9 cellular contexts compared by ENCODE assay signal in genomic region chr19:44644391-44645016, GRCh38. TPM values are rescaled to one million over a fixed set of nuclear protein-coding genes. Genes with fewer than 3 reads are reported as not detected.
A peak's percentile ranks its signal among the peaks of the same experiment; 100 is the strongest.
DNase-seq lines count a peak whose midpoint lies in the region; ATAC-seq, FAIRE-seq and TF ChIP-seq lines count a peak whose summit lies in the region.
"Had no signal": no experiment of that assay in that cellular context is flagged by ENCODE, and none has a peak within 500 bp of the region (broad histone marks: within the 10 kb centered on the region; RNA-seq: fewer than 3 reads in every experiment).

No MANE protein-coding gene starts in this region.

- peak overlapping the region; percentile 70 for H3K4me3 ChIP-seq in HUES48 (ENCODE audit: low read depth, low read length)
- H3K4me3 ChIP-seq in pancreas = peak overlapping the region; percentile 63 to 85 (median 76)

- H3K4me1 ChIP-seq in HUES48 (ENCODE audit: control insufficient read depth, insufficient read depth, low read length) (no peaks in the 10 kb centered on the region), pancreas (peaks cover 0 to 4% (median 0%) of the 10 kb centered on the region in 3 donors)

- H3K4me3 Mint-ChIP-seq in activated B cell treated with CpG ODN at 0.5 μM for 24 hours = peak overlapping the region; percentile 44

- H3K36me3 ChIP-seq in HUES48 (ENCODE audit: control insufficient read depth, insufficient read depth, low read length) = peaks cover 20% of the 10 kb centered on the region
- no peaks in the 10 kb centered on the region for H3K36me3 ChIP-seq in pancreas

- 3% methylated on average over 14 of the region's 14 CpGs for WGBS in pancreas, 2 donors

- ATAC-seq in activated B cell treated with CpG ODN at 0.5 μM for 24 hours (ENCODE audit: low read depth) (no peak), pancreas (peak; percentile 60 to 77 (median 66)), GM18873 (IDR thresholded peaks at IDR 0.05; ENCODE audit: low FRiP score, unreplicated experiment) (no peak)

- H3K27me3 ChIP-seq in HUES48 (ENCODE audit: control insufficient read depth, insufficient read depth, low read length) = peaks cover 12% of the 10 kb centered on the region; the same call in 1 of the 2 replicates
- H3K27me3 ChIP-seq in pancreas = no peaks in the 10 kb centered on the region

- H3K9me3 Mint-ChIP-seq in activated B cell treated with CpG ODN at 0.5 μM for 24 hours = no peaks in the 10 kb centered on the region

- H3K36me3 Mint-ChIP-seq in activated B cell treated with CpG ODN at 0.5 μM for 24 hours (ENCODE audit: low read depth) = no peaks in the 10 kb centered on the region

- peak overlapping the region; percentile 60; the same call in 1 of the 2 replicates for H3K9ac ChIP-seq in HUES48 (ENCODE audit: low read depth, low read length)

- DNase-seq in DMS 273 treated with DMSO at 0.1 percent for 48 hours (lab: John Stamatoyannopoulos, UW) = peak; percentile 29
- no peak for DNase-seq in activated B cell treated with CpG ODN at 0.5 μM for 24 hours
- peak; percentile 42 to 58 for DNase-seq in frontal cortex (ENCODE audit: low spot score in 2 of 2)
- peak in 4 of 6 donors; percentile 40 to 50 (median 44) for DNase-seq in pancreas
- DNase-seq in activated gamma-delta T cell treated with Interleukin-2 at 50 U/mL for 16 hours = no peak
- no peak for DNase-seq in medulla oblongata (ENCODE audit: extremely low spot score)

- CTCF ChIA-PET in activated B cell treated with CpG ODN at 0.5 μM for 24 hours (lab: Charles Lee) = no interaction called here

- H3K27ac Mint-ChIP-seq in activated B cell treated with CpG ODN at 0.5 μM for 24 hours = no peak overlapping the region

- FAIRE-seq in frontal cortex (lab: Jason Lieb, UNC) (no peak), pancreas (lab: Jason Lieb, UNC) (no peak)

- H3K27ac ChIP-seq in HUES48 (ENCODE audit: low read depth, low read length) = peak overlapping the region; percentile 61
- peak overlapping the region; percentile 69 to 94 (median 84) for H3K27ac ChIP-seq in pancreas

- POLR2A ChIA-PET in activated B cell treated with CpG ODN at 0.5 μM for 24 hours (lab: Charles Lee) = interaction anchor here (0.5 kb wide), 1 partner anchor 898 kb away, joined by 3 read pairs; no protein-coding TSS in a partner anchor

- intact Hi-C loops in activated B cell treated with CpG ODN at 0.5 μM for 24 hours (cut with micrococcal nuclease) = no loop called here
- intact Hi-C loops in pancreas (cut with DNase I) = no loop called here

- TF ChIP-seq CTCF in activated B cell treated with CpG ODN at 0.5 μM for 24 hours (IDR thresholded peaks at IDR 0.05) = no peak
- no peak for TF ChIP-seq CTCF in pancreas (IDR thresholded peaks at IDR 0.05)

- no peaks in the 10 kb centered on the region for H3K9me3 ChIP-seq in HUES48 (ENCODE audit: control insufficient read depth, insufficient read depth, low read length)
- no peaks in the 10 kb centered on the region for H3K9me3 ChIP-seq in pancreas

- peaks cover 5% of the 10 kb centered on the region for H3K4me1 Mint-ChIP-seq in activated B cell treated with CpG ODN at 0.5 μM for 24 hours

- peaks cover 33% of the 10 kb centered on the region for H3K27me3 Mint-ChIP-seq in activated B cell treated with CpG ODN at 0.5 μM for 24 hours

RNA-seq across cellular contexts. Expression of gene PVR, which starts 0.8 kb away (rescaled TPM):
- total RNA-seq in activated B cell treated with CpG ODN at 0.5 μM for 24 hours (0.10 TPM in 1 of 2 replicates, not detected in the other), frontal cortex (23.2 TPM), pancreas (10 to 100 TPM in 5 of 6 donors, 1 to 10 TPM in 1; 9.3 to 19.8 (median 14.8) TPM)
- 10 to 100 TPM; 25.2 to 28.8 TPM for polyA plus RNA-seq in pancreas

RNA-seq across cellular contexts. Expression of gene CEACAM19, which starts 26.8 kb away (rescaled TPM):
- total RNA-seq in activated B cell treated with CpG ODN at 0.5 μM for 24 hours = not detected in 2 replicates
- total RNA-seq in frontal cortex = 0.82 TPM
- 1 to 10 TPM; 2.4 to 6.4 (median 4.0) TPM for total RNA-seq in pancreas
- 10 to 100 TPM; 20.6 to 27.7 TPM for polyA plus RNA-seq in pancreas

RNA-seq across cellular contexts. Expression of gene IGSF23, which starts 31.1 kb away (rescaled TPM):
- total RNA-seq in activated B cell treated with CpG ODN at 0.5 μM for 24 hours (not detected in 2 replicates), frontal cortex (not detected), pancreas (1 to 10 TPM in 4 of 6 donors, under 1 TPM in 2; 0.43 to 1.3 (median 1.3) TPM)
- 1 to 10 TPM; 1.1 TPM for polyA plus RNA-seq in pancreas
- total RNA-seq: T-helper 2 cell treated with Interferon-gamma antibody and Interleukin-4, amounts not matched to agents 100 ng/mL and 5 ng/mL, for 36 hours had no signal

RNA-seq across cellular contexts. Expression of gene CEACAM16, which starts 54.4 kb away (rescaled TPM):
- not detected in 2 replicates for total RNA-seq in activated B cell treated with CpG ODN at 0.5 μM for 24 hours
- not detected for total RNA-seq in frontal cortex
- total RNA-seq in pancreas = 1 to 10 TPM in 1 of 6 donors, under 1 TPM in 3, not detected in 2; 0.16 to 1.0 (median 0.31) TPM
- polyA plus RNA-seq in pancreas = under 1 TPM in 1 of 2 donors, not detected in 1; 0.57 TPM
- total RNA-seq: T-helper 2 cell treated with Interferon-gamma antibody and Interleukin-4, amounts not matched to agents 100 ng/mL and 5 ng/mL, for 36 hours had no signal

Comparison
In these comparisons a context has a peak if more than half of its experiments do, and no peak if none do; other contexts are left out.
1. DNase-seq: peak in DMS 273 treated with DMSO at 0.1 percent for 48 hours (single experiment), frontal cortex (2 of 2) and pancreas (4 of 6); none in activated B cell treated with CpG ODN at 0.5 μM for 24 hours (single experiment), activated gamma-delta T cell treated with Interleukin-2 at 50 U/mL for 16 hours (single experiment) and medulla oblongata (single experiment).
2. ATAC-seq: peak in pancreas (4 of 4); none in activated B cell treated with CpG ODN at 0.5 μM for 24 hours (single experiment) and GM18873 (single experiment).